1 cellular context compared by ENCODE assay signal in genomic region chr6:5213851-5214507, GRCh38.
TF ChIP-seq lines count a peak whose summit lies in the region.

No MANE protein-coding gene starts in this region.

TF ChIP-seq in H1, 55 proteins besides CTCF, POLR2A, EP300 and RAD21 (continued from another document):
- TF ChIP-seq, protein P1, sequence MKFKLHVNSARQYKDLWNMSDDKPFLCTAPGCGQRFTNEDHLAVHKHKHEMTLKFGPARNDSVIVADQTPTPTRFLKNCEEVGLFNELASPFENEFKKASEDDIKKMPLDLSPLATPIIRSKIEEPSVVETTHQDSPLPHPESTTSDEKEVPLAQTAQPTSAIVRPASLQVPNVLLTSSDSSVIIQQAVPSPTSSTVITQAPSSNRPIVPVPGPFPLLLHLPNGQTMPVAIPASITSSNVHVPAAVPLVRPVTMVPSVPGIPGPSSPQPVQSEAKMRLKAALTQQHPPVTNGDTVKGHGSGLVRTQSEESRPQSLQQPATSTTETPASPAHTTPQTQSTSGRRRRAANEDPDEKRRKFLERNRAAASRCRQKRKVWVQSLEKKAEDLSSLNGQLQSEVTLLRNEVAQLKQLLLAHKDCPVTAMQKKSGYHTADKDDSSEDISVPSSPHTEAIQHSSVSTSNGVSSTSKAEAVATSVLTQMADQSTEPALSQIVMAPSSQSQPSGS (IDR thresholded peaks at IDR 0.05; ENCODE audit: low read length): no peak
- TF ChIP-seq JUN (IDR thresholded peaks at IDR 0.05; ENCODE audit: low read depth, low read length) (no peak), SIRT6 (IDR thresholded peaks at IDR 0.05; ENCODE audit: low read length) (no peak), RNF2 (IDR thresholded peaks at IDR 0.05; ENCODE audit: borderline replicate concordance, low read depth, low read length, missing control alignments, poor library complexity, severe bottlenecking) (no peak), TCF12 (IDR thresholded peaks at IDR 0.05; ENCODE audit: low read depth, low read length) (no peak), SRF (IDR thresholded peaks at IDR 0.05; ENCODE audit: low read depth, low read length) (no peak), PHF8 (conservative IDR thresholded peaks at IDR 0.05; ENCODE audit: low read depth, low read length) (no peak), CBX8 (IDR thresholded peaks at IDR 0.05; ENCODE audit: borderline replicate concordance, low read depth, low read length) (no peak), POU5F1 (IDR thresholded peaks at IDR 0.05; ENCODE audit: low read depth, low read length) (no peak), CTBP2 (IDR thresholded peaks at IDR 0.05; ENCODE audit: borderline replicate concordance, insufficient read depth, insufficient read length, low read length) (no peak), EZH2 (IDR thresholded peaks at IDR 0.05; ENCODE audit: low read depth, low read length, severe bottlenecking) (no peak), CHD2 (IDR thresholded peaks at IDR 0.05; ENCODE audit: low read length) (no peak)
- TF ChIP-seq, protein P2, sequence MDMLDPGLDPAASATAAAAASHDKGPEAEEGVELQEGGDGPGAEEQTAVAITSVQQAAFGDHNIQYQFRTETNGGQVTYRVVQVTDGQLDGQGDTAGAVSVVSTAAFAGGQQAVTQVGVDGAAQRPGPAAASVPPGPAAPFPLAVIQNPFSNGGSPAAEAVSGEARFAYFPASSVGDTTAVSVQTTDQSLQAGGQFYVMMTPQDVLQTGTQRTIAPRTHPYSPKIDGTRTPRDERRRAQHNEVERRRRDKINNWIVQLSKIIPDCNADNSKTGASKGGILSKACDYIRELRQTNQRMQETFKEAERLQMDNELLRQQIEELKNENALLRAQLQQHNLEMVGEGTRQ (IDR thresholded peaks at IDR 0.05; ENCODE audit: low read length): no peak
